Comparison of ENCODE assay signal across 1 cellular context in the genomic region with DNA sequence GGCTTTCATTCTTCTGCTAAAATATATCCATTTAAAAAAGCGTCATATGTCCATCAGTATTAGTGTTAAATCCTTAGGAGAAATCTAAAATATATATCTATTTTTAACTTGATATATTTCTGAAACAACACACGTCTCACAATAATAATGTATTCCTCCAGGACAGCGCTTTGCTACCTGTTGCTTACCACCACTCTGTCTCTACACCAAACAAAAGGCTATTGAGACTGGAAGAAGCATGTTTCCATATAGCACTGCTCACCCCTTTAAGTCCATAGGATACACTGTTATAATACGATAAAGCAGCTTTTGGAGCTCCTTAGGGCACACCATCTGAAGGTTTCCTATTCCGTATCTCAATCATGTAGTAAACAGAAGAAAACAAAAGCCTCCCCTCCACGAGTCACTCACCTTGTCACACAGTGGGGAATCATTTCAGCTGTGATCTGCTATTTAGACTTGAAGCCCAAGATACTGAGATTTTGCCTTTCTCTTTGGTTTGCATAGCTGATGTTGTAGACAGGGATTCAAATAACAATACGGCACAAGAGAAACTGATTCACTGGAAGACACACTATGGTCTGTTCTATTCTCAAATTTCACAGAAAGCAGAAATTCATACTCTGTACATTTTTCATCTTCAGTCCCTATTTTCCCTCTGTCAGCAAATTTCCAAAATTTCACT.
TF ChIP-seq lines count a peak whose summit lies in the region.

No MANE protein-coding gene starts in this region.

TF ChIP-seq in WTC11, 78 proteins besides CTCF, POLR2A, EP300 and RAD21 (continued from another document):
- TF ChIP-seq AFF4 (CRISPR knock-in tag; IDR thresholded peaks at IDR 0.05; ENCODE audit: borderline replicate concordance) (no peak), ZNF281 (CRISPR knock-in tag; IDR thresholded peaks at IDR 0.05) (no peak), RELA (CRISPR knock-in tag; IDR thresholded peaks at IDR 0.05; ENCODE audit: borderline replicate concordance) (no peak), NFYB (CRISPR knock-in tag; conservative IDR thresholded peaks at IDR 0.05; ENCODE audit: low read depth) (no peak)
